In genomic region chr1:245869847-245870246, GRCh38 we compare ENCODE assay signal across 1 cellular context.
TF ChIP-seq lines count a peak whose summit lies in the region.

No MANE protein-coding gene starts in this region.

TF ChIP-seq in SK-N-SH treated with all-trans-retinoic acid at 6 μM for 48 hours, 23 proteins besides CTCF, POLR2A, EP300 and RAD21 (continued from another document):
- no peak for TF ChIP-seq ZFP30 (CRISPR knock-in tag; IDR thresholded peaks at IDR 0.05)
- TF ChIP-seq RARB (CRISPR knock-in tag; IDR thresholded peaks at IDR 0.05), result no peak
- no peak for TF ChIP-seq PPARA (CRISPR knock-in tag; IDR thresholded peaks at IDR 0.05; ENCODE audit: borderline replicate concordance)
- TF ChIP-seq OSR1 (CRISPR knock-in tag; IDR thresholded peaks at IDR 0.05), result no peak
